In the genomic region with DNA sequence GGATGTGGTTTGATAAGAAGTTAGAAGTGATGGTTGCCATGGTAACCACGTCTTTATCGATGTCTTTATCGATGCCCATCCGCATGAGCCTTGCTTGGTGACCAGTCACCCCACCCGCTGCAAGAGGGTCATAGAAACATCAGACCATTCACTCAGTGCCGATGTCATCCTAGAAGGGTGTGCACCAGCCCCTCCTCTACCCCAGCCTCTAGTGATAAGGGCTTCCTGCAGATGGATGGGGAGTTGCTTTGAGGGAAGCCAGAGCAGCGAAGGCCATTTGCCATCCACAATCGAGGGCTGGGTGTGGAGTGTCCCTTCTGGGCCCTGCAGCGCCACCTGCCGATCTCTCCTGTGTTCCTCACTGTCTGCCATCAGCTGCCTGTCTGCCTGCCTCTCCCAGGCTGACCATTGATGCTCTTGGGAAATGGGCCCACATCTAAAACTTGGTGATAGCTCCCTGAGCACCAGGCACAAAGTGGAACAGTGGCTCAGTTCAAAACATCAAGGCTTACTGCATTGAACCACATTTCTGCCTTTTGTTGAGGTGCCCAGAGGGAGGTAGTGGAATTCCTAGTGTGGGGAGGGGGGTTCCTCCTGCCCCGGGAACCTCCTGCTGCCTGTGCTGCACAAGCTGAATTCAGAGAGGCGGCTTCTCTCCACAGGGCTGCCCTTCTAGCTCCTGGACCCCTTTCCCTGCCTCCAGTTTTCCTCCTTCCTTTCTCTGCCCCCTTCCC, we compare ENCODE assay signal across 8 cellular contexts. TPM values are rescaled to one million over a fixed set of nuclear protein-coding genes. Genes with fewer than 3 reads are reported as not detected.
DNase-seq lines count a peak whose midpoint lies in the region; ATAC-seq and TF ChIP-seq lines count a peak whose summit lies in the region.

No MANE protein-coding gene starts in this region.

- intact Hi-C loops in MCF 10A (cut with micrococcal nuclease) (no loop called here), breast epithelium (cut with DNase I; ENCODE audit: low total_unique reads) (no loop called here), esophagus muscularis mucosa (cut with DNase I) (no loop called here), posterior vena cava (cut with DNase I) (no loop called here)

- H3K27ac Mint-ChIP-seq in MCF 10A (ENCODE audit: low read depth, unreplicated experiment), result no peak overlapping the region
- no peak overlapping the region for H3K27ac Mint-ChIP-seq in naive thymus-derived CD8-positive, alpha-beta T cell

- peaks cover 20% of the 10 kb centered on the region for H3K27me3 Mint-ChIP-seq in MCF 10A (ENCODE audit: insufficient read depth, unreplicated experiment)
- H3K27me3 Mint-ChIP-seq in naive thymus-derived CD8-positive, alpha-beta T cell, result peaks cover 5 to 40% (median 21%) of the 10 kb centered on the region in 5 donors

- H3K27ac ChIP-seq in breast epithelium (no peak overlapping the region), esophagus muscularis mucosa (replicated peaks in 1 of 4) (no peak overlapping the region)

- no peaks in the 10 kb centered on the region for H3K9me3 Mint-ChIP-seq in MCF 10A (ENCODE audit: unreplicated experiment)
- H3K9me3 Mint-ChIP-seq in naive thymus-derived CD8-positive, alpha-beta T cell, result no peaks in the 10 kb centered on the region

- no peaks in the 10 kb centered on the region for H3K4me1 ChIP-seq in breast epithelium
- H3K4me1 ChIP-seq in esophagus muscularis mucosa, result no peaks in the 10 kb centered on the region

- H3K9me3 ChIP-seq in breast epithelium (no peaks in the 10 kb centered on the region), esophagus muscularis mucosa (no peaks in the 10 kb centered on the region)

- BruUV-seq in MCF 10A (replicated peaks; lab: Mats Ljungman, UMichigan), result no TSS peak

- no peaks in the 10 kb centered on the region for H3K27me3 ChIP-seq in breast epithelium
- H3K27me3 ChIP-seq in esophagus muscularis mucosa, result peaks cover 0 to 50% (median 0%) of the 10 kb centered on the region in 4 donors

- POLR2A ChIA-PET in MCF 10A (lab: Yijun Ruan, JAX), result no interaction called here
- POLR2A ChIA-PET in naive thymus-derived CD8-positive, alpha-beta T cell (lab: Charles Lee), result no interaction called here

- in situ Hi-C loops in KBM-7 (cut with MboI; ENCODE audit: low pct_unique_long_range_greater_than_20kb, low sequenced_read_pairs), result no loop called here

- 49% methylated on average over 11 of the region's 12 CpGs for WGBS in esophagus muscularis mucosa

- no peak for ATAC-seq in naive thymus-derived CD8-positive, alpha-beta T cell
- no peak for ATAC-seq in HG03045 (IDR thresholded peaks at IDR 0.05; ENCODE audit: unreplicated experiment)

- peaks cover 5% of the 10 kb centered on the region for H3K36me3 Mint-ChIP-seq in MCF 10A (ENCODE audit: insufficient read depth, unreplicated experiment)
- no peaks in the 10 kb centered on the region for H3K36me3 Mint-ChIP-seq in naive thymus-derived CD8-positive, alpha-beta T cell

- no peak overlapping the region for H3K4me3 Mint-ChIP-seq in MCF 10A (ENCODE audit: unreplicated experiment)
- no peak overlapping the region for H3K4me3 Mint-ChIP-seq in naive thymus-derived CD8-positive, alpha-beta T cell

- H3K36me3 ChIP-seq in breast epithelium (no peaks in the 10 kb centered on the region), esophagus muscularis mucosa (no peaks in the 10 kb centered on the region)

- TF ChIP-seq CTCF in MCF 10A (IDR thresholded peaks at IDR 0.05; ENCODE audit: unreplicated experiment) (peak; percentile 57), breast epithelium (IDR thresholded peaks at IDR 0.05) (peak in 1 of 3 donors; percentile 9), esophagus muscularis mucosa (IDR thresholded peaks at IDR 0.05) (peak in 2 of 3 experiments; percentile 9 to 18)

- TF ChIP-seq EP300 in esophagus muscularis mucosa (IDR thresholded peaks at IDR 0.05), result no peak

- CTCF ChIA-PET in MCF 10A (lab: Yijun Ruan, JAX), result interaction anchor here (0.5 to 1.3 kb wide), 5 partner anchors 11 to 162 kb away, joined by 3 to 4 read pairs (median 3); no protein-coding TSS in a partner anchor

- TF ChIP-seq POLR2A in breast epithelium (IDR thresholded peaks at IDR 0.05), result no peak
- no peak for TF ChIP-seq POLR2A in esophagus muscularis mucosa (IDR thresholded peaks at IDR 0.05; ENCODE audit: low read depth)

- H3K4me3 ChIP-seq in breast epithelium (no peak overlapping the region), esophagus muscularis mucosa (no peak overlapping the region)

- no peaks in the 10 kb centered on the region for H3K4me1 Mint-ChIP-seq in MCF 10A (ENCODE audit: insufficient read depth, unreplicated experiment)
- H3K4me1 Mint-ChIP-seq in naive thymus-derived CD8-positive, alpha-beta T cell, result no peaks in the 10 kb centered on the region

- DNase-seq in MCF 10A (ENCODE audit: unreplicated experiment) (peak; percentile 58), breast epithelium (ENCODE audit: low spot score in 2 of 2) (no peak), KBM-7 (peak; percentile 60), SW480 (ENCODE audit: low spot score) (peak; percentile 62), esophagus muscularis mucosa (ENCODE audit: extremely low spot score) (no peak), posterior vena cava (ENCODE audit: low spot score) (peak; percentile 34)
- DNase-seq in naive thymus-derived CD8-positive, alpha-beta T cell, result no peak

RNA-seq across cellular contexts. Expression of a gene that starts 8.9 kb away (rescaled TPM):
- total RNA-seq in MCF 10A (2022), result 0.23 TPM in 1 of 2 replicates, not detected in the other
- 100 to 1,000 TPM in 1 of 3 donors, 10 to 100 TPM in 1, 1 to 10 TPM in 1; 7.5 to 169 (median 22.2) TPM for total RNA-seq in breast epithelium
- total RNA-seq in esophagus muscularis mucosa, result 1 to 10 TPM in 3 of 4 donors, under 1 TPM in 1; 0.71 to 3.6 (median 2.4) TPM
- 1 to 10 TPM in 1 of 2 donors, under 1 TPM in 1; 0.62 to 1.2 TPM for total RNA-seq in posterior vena cava
- total RNA-seq in naive thymus-derived CD8-positive, alpha-beta T cell, result not detected
- polyA plus RNA-seq in naive thymus-derived CD8-positive, alpha-beta T cell, result not detected

Comparison
In these comparisons a context has a peak if more than half of its experiments do, and no peak if none do; other contexts are left out.
1. DNase-seq: peak in MCF 10A (single experiment), KBM-7 (single experiment), SW480 (single experiment) and posterior vena cava (single experiment); none in breast epithelium (0 of 2), esophagus muscularis mucosa (single experiment) and naive thymus-derived CD8-positive, alpha-beta T cell (0 of 10).